ENCODE assay signal across 1 cellular context in the genomic region with DNA sequence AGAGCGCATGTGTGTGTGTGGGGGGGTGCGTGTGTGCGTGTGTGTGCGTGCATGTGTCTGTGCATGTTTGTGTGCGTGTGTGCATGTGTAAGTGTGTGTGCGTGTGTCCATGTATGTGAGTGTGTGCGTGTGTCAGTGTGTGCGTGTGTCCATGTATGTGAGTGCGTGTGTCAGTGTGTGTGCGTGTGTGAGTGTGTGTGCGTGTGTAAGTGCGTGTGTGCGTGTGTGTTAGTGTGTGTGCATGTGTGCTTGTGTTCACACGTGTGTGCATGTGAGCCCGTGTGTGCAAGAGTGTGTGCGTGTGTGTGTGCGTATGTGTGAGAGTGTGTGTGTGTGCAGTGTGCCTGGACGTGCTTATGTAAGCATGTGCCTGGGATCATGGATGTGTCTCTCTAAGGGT.
TF ChIP-seq lines count a peak whose summit lies in the region.

No MANE protein-coding gene starts in this region.

TF ChIP-seq in K562, 482 proteins besides CTCF, POLR2A, EP300 and RAD21 (continued from another document):
- TF ChIP-seq CBX5 (IDR thresholded peaks at IDR 0.05; ENCODE audit: borderline replicate concordance, low read depth) (no peak), POLR3G (IDR thresholded peaks at IDR 0.05; ENCODE audit: extremely low read depth, insufficient read length, insufficient replicate concordance) (no peak), PTRF (tag; IDR thresholded peaks at IDR 0.05) (no peak), SNIP1 (IDR thresholded peaks at IDR 0.05; ENCODE audit: low read depth) (no peak), TEAD1 (CRISPR knock-in tag; IDR thresholded peaks at IDR 0.05) (no peak), ZNF165 (CRISPR knock-in tag; IDR thresholded peaks at IDR 0.05; ENCODE audit: borderline replicate concordance) (no peak), XRCC3 (IDR thresholded peaks at IDR 0.05) (no peak), ZNF586 (CRISPR knock-in tag; conservative IDR thresholded peaks at IDR 0.05) (no peak), MECOM (CRISPR knock-in tag; IDR thresholded peaks at IDR 0.05) (no peak), ZNF644 (tag; IDR thresholded peaks at IDR 0.05; ENCODE audit: low read depth) (peak; percentile 63; the same call in 1 of the 2 replicates), ZFX (CRISPR knock-in tag; IDR thresholded peaks at IDR 0.05) (no peak), FOXA1 (IDR thresholded peaks at IDR 0.05; ENCODE audit: borderline replicate concordance) (no peak), SOX6 (IDR thresholded peaks at IDR 0.05) (no peak), ZNF589 (CRISPR knock-in tag; IDR thresholded peaks at IDR 0.05; ENCODE audit: low read depth) (no peak), CXXC5 (CRISPR knock-in tag; IDR thresholded peaks at IDR 0.05) (no peak), CC2D1A (IDR thresholded peaks at IDR 0.05) (0 out of 2 replicates have a peak, but pooled peaks have one; percentile 31), TOE1 (IDR thresholded peaks at IDR 0.05; ENCODE audit: borderline replicate concordance) (peak; percentile 50; the same call in 1 of the 2 replicates), TOE1 (CRISPR knock-in tag; IDR thresholded peaks at IDR 0.05; ENCODE audit: borderline replicate concordance, low read depth) (no peak), MYNN (IDR thresholded peaks at IDR 0.05) (peak; percentile 94; the same call in 1 of the 2 replicates), MYNN (CRISPR knock-in tag; IDR thresholded peaks at IDR 0.05) (no peak), ZNF212 (CRISPR knock-in tag; IDR thresholded peaks at IDR 0.05) (no peak), ZBTB8A (IDR thresholded peaks at IDR 0.05; ENCODE audit: partially characterized antibody) (no peak), SMARCB1 (IDR thresholded peaks at IDR 0.05; ENCODE audit: insufficient read length, low read depth) (no peak)
- TF ChIP-seq, protein P1, sequence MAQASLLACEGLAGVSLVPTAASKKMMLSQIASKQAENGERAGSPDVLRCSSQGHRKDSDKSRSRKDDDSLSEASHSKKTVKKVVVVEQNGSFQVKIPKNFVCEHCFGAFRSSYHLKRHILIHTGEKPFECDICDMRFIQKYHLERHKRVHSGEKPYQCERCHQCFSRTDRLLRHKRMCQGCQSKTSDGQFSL (CRISPR knock-in tag; IDR thresholded peaks at IDR 0.05), result peak; percentile 79
- TF ChIP-seq, protein P1 (tag; IDR thresholded peaks at IDR 0.05), result no peak
- TF ChIP-seq, protein P2, sequence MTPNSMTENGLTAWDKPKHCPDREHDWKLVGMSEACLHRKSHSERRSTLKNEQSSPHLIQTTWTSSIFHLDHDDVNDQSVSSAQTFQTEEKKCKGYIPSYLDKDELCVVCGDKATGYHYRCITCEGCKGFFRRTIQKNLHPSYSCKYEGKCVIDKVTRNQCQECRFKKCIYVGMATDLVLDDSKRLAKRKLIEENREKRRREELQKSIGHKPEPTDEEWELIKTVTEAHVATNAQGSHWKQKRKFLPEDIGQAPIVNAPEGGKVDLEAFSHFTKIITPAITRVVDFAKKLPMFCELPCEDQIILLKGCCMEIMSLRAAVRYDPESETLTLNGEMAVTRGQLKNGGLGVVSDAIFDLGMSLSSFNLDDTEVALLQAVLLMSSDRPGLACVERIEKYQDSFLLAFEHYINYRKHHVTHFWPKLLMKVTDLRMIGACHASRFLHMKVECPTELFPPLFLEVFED (CRISPR knock-in tag; conservative IDR thresholded peaks at IDR 0.05), result 0 out of 2 replicates have a peak, but pooled peaks have one; percentile 62
- TF ChIP-seq, protein P3, sequence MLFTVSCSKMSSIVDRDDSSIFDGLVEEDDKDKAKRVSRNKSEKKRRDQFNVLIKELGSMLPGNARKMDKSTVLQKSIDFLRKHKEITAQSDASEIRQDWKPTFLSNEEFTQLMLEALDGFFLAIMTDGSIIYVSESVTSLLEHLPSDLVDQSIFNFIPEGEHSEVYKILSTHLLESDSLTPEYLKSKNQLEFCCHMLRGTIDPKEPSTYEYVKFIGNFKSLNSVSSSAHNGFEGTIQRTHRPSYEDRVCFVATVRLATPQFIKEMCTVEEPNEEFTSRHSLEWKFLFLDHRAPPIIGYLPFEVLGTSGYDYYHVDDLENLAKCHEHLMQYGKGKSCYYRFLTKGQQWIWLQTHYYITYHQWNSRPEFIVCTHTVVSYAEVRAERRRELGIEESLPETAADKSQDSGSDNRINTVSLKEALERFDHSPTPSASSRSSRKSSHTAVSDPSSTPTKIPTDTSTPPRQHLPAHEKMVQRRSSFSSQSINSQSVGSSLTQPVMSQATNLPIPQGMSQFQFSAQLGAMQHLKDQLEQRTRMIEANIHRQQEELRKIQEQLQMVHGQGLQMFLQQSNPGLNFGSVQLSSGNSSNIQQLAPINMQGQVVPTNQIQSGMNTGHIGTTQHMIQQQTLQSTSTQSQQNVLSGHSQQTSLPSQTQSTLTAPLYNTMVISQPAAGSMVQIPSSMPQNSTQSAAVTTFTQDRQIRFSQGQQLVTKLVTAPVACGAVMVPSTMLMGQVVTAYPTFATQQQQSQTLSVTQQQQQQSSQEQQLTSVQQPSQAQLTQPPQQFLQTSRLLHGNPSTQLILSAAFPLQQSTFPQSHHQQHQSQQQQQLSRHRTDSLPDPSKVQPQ (CRISPR knock-in tag; IDR thresholded peaks at IDR 0.05; ENCODE audit: borderline replicate concordance), result no peak
- TF ChIP-seq, protein P4, sequence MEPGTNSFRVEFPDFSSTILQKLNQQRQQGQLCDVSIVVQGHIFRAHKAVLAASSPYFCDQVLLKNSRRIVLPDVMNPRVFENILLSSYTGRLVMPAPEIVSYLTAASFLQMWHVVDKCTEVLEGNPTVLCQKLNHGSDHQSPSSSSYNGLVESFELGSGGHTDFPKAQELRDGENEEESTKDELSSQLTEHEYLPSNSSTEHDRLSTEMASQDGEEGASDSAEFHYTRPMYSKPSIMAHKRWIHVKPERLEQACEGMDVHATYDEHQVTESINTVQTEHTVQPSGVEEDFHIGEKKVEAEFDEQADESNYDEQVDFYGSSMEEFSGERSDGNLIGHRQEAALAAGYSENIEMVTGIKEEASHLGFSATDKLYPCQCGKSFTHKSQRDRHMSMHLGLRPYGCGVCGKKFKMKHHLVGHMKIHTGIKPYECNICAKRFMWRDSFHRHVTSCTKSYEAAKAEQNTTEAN (CRISPR knock-in tag; IDR thresholded peaks at IDR 0.05), result peak; percentile 99
- TF ChIP-seq, protein P5, sequence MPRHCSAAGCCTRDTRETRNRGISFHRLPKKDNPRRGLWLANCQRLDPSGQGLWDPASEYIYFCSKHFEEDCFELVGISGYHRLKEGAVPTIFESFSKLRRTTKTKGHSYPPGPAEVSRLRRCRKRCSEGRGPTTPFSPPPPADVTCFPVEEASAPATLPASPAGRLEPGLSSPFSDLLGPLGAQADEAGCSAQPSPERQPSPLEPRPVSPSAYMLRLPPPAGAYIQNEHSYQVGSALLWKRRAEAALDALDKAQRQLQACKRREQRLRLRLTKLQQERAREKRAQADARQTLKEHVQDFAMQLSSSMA (CRISPR knock-in tag; IDR thresholded peaks at IDR 0.05), result no peak
- TF ChIP-seq, protein P6, sequence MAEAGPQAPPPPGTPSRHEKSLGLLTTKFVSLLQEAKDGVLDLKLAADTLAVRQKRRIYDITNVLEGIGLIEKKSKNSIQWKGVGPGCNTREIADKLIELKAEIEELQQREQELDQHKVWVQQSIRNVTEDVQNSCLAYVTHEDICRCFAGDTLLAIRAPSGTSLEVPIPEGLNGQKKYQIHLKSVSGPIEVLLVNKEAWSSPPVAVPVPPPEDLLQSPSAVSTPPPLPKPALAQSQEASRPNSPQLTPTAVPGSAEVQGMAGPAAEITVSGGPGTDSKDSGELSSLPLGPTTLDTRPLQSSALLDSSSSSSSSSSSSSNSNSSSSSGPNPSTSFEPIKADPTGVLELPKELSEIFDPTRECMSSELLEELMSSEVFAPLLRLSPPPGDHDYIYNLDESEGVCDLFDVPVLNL (CRISPR knock-in tag; IDR thresholded peaks at IDR 0.05; ENCODE audit: low read depth), result no peak
- TF ChIP-seq, protein P7, sequence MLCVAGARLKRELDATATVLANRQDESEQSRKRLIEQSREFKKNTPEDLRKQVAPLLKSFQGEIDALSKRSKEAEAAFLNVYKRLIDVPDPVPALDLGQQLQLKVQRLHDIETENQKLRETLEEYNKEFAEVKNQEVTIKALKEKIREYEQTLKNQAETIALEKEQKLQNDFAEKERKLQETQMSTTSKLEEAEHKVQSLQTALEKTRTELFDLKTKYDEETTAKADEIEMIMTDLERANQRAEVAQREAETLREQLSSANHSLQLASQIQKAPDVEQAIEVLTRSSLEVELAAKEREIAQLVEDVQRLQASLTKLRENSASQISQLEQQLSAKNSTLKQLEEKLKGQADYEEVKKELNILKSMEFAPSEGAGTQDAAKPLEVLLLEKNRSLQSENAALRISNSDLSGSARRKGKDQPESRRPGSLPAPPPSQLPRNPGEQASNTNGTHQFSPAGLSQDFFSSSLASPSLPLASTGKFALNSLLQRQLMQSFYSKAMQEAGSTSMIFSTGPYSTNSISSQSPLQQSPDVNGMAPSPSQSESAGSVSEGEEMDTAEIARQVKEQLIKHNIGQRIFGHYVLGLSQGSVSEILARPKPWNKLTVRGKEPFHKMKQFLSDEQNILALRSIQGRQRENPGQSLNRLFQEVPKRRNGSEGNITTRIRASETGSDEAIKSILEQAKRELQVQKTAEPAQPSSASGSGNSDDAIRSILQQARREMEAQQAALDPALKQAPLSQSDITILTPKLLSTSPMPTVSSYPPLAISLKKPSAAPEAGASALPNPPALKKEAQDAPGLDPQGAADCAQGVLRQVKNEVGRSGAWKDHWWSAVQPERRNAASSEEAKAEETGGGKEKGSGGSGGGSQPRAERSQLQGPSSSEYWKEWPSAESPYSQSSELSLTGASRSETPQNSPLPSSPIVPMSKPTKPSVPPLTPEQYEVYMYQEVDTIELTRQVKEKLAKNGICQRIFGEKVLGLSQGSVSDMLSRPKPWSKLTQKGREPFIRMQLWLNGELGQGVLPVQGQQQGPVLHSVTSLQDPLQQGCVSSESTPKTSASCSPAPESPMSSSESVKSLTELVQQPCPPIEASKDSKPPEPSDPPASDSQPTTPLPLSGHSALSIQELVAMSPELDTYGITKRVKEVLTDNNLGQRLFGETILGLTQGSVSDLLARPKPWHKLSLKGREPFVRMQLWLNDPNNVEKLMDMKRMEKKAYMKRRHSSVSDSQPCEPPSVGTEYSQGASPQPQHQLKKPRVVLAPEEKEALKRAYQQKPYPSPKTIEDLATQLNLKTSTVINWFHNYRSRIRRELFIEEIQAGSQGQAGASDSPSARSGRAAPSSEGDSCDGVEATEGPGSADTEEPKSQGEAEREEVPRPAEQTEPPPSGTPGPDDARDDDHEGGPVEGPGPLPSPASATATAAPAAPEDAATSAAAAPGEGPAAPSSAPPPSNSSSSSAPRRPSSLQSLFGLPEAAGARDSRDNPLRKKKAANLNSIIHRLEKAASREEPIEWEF (CRISPR knock-in tag; IDR thresholded peaks at IDR 0.05), result no peak
- TF ChIP-seq, protein P8, sequence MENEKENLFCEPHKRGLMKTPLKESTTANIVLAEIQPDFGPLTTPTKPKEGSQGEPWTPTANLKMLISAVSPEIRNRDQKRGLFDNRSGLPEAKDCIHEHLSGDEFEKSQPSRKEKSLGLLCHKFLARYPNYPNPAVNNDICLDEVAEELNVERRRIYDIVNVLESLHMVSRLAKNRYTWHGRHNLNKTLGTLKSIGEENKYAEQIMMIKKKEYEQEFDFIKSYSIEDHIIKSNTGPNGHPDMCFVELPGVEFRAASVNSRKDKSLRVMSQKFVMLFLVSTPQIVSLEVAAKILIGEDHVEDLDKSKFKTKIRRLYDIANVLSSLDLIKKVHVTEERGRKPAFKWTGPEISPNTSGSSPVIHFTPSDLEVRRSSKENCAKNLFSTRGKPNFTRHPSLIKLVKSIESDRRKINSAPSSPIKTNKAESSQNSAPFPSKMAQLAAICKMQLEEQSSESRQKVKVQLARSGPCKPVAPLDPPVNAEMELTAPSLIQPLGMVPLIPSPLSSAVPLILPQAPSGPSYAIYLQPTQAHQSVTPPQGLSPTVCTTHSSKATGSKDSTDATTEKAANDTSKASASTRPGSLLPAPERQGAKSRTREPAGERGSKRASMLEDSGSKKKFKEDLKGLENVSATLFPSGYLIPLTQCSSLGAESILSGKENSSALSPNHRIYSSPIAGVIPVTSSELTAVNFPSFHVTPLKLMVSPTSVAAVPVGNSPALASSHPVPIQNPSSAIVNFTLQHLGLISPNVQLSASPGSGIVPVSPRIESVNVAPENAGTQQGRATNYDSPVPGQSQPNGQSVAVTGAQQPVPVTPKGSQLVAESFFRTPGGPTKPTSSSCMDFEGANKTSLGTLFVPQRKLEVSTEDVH (IDR thresholded peaks at IDR 0.05; ENCODE audit: low read depth, partially characterized antibody), result no peak
- TF ChIP-seq, protein P9, sequence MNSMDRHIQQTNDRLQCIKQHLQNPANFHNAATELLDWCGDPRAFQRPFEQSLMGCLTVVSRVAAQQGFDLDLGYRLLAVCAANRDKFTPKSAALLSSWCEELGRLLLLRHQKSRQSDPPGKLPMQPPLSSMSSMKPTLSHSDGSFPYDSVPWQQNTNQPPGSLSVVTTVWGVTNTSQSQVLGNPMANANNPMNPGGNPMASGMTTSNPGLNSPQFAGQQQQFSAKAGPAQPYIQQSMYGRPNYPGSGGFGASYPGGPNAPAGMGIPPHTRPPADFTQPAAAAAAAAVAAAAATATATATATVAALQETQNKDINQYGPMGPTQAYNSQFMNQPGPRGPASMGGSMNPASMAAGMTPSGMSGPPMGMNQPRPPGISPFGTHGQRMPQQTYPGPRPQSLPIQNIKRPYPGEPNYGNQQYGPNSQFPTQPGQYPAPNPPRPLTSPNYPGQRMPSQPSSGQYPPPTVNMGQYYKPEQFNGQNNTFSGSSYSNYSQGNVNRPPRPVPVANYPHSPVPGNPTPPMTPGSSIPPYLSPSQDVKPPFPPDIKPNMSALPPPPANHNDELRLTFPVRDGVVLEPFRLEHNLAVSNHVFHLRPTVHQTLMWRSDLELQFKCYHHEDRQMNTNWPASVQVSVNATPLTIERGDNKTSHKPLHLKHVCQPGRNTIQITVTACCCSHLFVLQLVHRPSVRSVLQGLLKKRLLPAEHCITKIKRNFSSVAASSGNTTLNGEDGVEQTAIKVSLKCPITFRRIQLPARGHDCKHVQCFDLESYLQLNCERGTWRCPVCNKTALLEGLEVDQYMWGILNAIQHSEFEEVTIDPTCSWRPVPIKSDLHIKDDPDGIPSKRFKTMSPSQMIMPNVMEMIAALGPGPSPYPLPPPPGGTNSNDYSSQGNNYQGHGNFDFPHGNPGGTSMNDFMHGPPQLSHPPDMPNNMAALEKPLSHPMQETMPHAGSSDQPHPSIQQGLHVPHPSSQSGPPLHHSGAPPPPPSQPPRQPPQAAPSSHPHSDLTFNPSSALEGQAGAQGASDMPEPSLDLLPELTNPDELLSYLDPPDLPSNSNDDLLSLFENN (IDR thresholded peaks at IDR 0.05; ENCODE audit: low read depth in 2 of 2, low read length in 2 of 2), result no peak
